Comparison of ENCODE assay signal across 8 cellular contexts in the genomic region with DNA sequence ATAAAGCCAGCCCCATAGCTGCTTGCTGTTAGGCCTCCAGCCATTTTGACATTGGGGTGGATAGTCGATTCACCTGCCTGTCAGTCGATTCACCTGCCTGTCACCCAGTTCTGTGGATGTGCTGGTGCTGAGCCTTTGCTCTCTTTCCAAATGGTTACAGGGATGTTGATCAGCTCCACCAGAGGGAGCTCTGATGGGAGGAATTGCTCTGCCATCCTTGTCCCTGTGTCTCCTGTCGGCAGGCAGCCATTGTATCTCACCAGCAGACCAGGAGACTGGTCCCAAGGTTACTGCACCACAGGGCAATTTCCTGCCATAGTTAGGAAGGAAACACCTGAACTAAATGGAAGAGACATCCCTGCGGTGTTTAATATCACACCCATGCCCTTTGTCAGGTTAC. TPM values are rescaled to one million over a fixed set of nuclear protein-coding genes. Genes with fewer than 3 reads are reported as not detected.
DNase-seq lines count a peak whose midpoint lies in the region; ATAC-seq, FAIRE-seq and TF ChIP-seq lines count a peak whose summit lies in the region.

No MANE protein-coding gene starts in this region.

- peak overlapping the region; percentile 23; the same call in 1 of the 2 replicates for H3K4me2 ChIP-seq in GM12878 (ENCODE audit: control insufficient read depth, insufficient read depth)

- in situ Hi-C loops in GM12878 (cut with MboI) = loop anchor here (5.0 kb wide), 1 partner anchor 34 kb away; a partner anchor contains a TSS

- H3K27ac ChIP-seq in cardiac muscle cell (no peak overlapping the region), right atrium auricular region (no peak overlapping the region), GM12878 (ENCODE audit: control insufficient read depth, insufficient read depth) (0 out of 2 replicates have a peak overlapping the region, but pooled peaks have one; percentile 56), left lung (no peak overlapping the region)

- peak; percentile 50 to 52 for DNase-seq in cardiac muscle cell (ENCODE audit: low read depth in 1 of 2, low spot score in 1 of 2)
- no peak for DNase-seq in right atrium auricular region (ENCODE audit: low spot score)
- DNase-seq in NCI-H1105 (lab: John Stamatoyannopoulos, UW) = peak; percentile 24
- no peak for DNase-seq in GM12878 (ENCODE audit: low read depth, low spot score)
- no peak for DNase-seq in left lung
- no peak for DNase-seq in T-helper 2 cell
- DNase-seq in omental fat pad (ENCODE audit: low spot score) = no peak

- peak overlapping the region; percentile 25; the same call in 1 of the 2 replicates for H3K9ac ChIP-seq in GM12878 (ENCODE audit: control insufficient read depth, insufficient read depth, low read length)

- no peak for TF ChIP-seq EP300 in GM12878 (IDR thresholded peaks at IDR 0.05; ENCODE audit: borderline replicate concordance in 1 of 2, control insufficient read depth in 1 of 2, low read depth in 2 of 2, low read length in 2 of 2)

- H3K36me3 ChIP-seq in cardiac muscle cell (no peaks in the 10 kb centered on the region), right atrium auricular region (peaks cover 7% of the 10 kb centered on the region), GM12878 (ENCODE audit: control insufficient read depth in 2 of 2, insufficient read depth in 2 of 2, low read length in 1 of 2) (peaks cover 12 to 23% of the 10 kb centered on the region in 2 experiments; a peak in 3 of 4 replicates), left lung (peaks cover 0 to 26% of the 10 kb centered on the region in 2 donors)

- TF ChIP-seq POLR2A in GM12878 (IDR thresholded peaks at IDR 0.05; ENCODE audit: low read depth, low read length) = no peak

- H2AFZ ChIP-seq in GM12878 (ENCODE audit: control insufficient read depth, low read depth, low read length) = no peak overlapping the region

- peak; percentile 68 for TF ChIP-seq CTCF in cardiac muscle cell (IDR thresholded peaks at IDR 0.05; ENCODE audit: low read depth, low read length)
- TF ChIP-seq CTCF in right atrium auricular region (IDR thresholded peaks at IDR 0.05) = peak in 1 of 2 donors; percentile 61
- TF ChIP-seq CTCF in GM12878 (IDR thresholded peaks at IDR 0.05 in 2 of 3, conservative IDR thresholded peaks at IDR 0.05 in 1 of 3; ENCODE audit: control insufficient read depth in 2 of 3, extremely low read depth in 1 of 3, insufficient read depth in 1 of 3, low read depth in 3 of 3, low read length in 3 of 3) = peak; percentile 51 to 68 (median 57)
- peak; percentile 31 to 57 for TF ChIP-seq CTCF in left lung (IDR thresholded peaks at IDR 0.05)
- no peak for TF ChIP-seq CTCF in omental fat pad (IDR thresholded peaks at IDR 0.05)

- RAD21 ChIA-PET in GM12878 (lab: Charles Lee; ENCODE audit: unreplicated experiment) = interaction anchor here (0.9 to 10.8 kb wide), 7 partner anchors 9 to 48 kb away, joined by 3 to 183 read pairs (median 3); a partner anchor contains a TSS

- H3K27me3 ChIP-seq in cardiac muscle cell (no peaks in the 10 kb centered on the region), right atrium auricular region (no peaks in the 10 kb centered on the region), GM12878 (replicated peaks in 1 of 2; ENCODE audit: control insufficient read depth in 2 of 2, insufficient read depth in 2 of 2, low read length in 1 of 2) (no peaks in the 10 kb centered on the region), left lung (no peaks in the 10 kb centered on the region)

- intact Hi-C loops in GM12878 (cut with micrococcal nuclease; ENCODE audit: unreplicated experiment) = loop anchor here (2.0 to 5.0 kb wide), 2 partner anchors 62 to 351 kb away; no protein-coding TSS in a partner anchor
- intact Hi-C loops in left lung (cut with DNase I) = loop anchor here in 1 of 2 donors (5.0 to 10.0 kb wide), 2 partner anchors 34 to 78 kb away; a partner anchor contains a TSS

- POLR2A ChIA-PET in GM12878 (lab: Charles Lee) = interaction anchor here (1.7 to 3.7 kb wide), 2 partner anchors 32 to 35 kb away, joined by 7 to 18 read pairs; a partner anchor contains a TSS

- ATAC-seq in GM12878 = no peak
- peak; percentile 42 for ATAC-seq in left lung
- no peak for ATAC-seq in GM18867 (IDR thresholded peaks at IDR 0.05; ENCODE audit: unreplicated experiment)
- no peak for ATAC-seq in omental fat pad (ENCODE audit: low FRiP score)

- H3K9me3 ChIP-seq in cardiac muscle cell (ENCODE audit: low read depth) = no peaks in the 10 kb centered on the region
- no peaks in the 10 kb centered on the region for H3K9me3 ChIP-seq in right atrium auricular region
- no peaks in the 10 kb centered on the region for H3K9me3 ChIP-seq in GM12878 (replicated peaks; ENCODE audit: control insufficient read depth, insufficient read depth, low read length)
- no peaks in the 10 kb centered on the region for H3K9me3 ChIP-seq in left lung

- 57% methylated on average over 4 of the region's 4 CpGs for WGBS in GM12878 (ENCODE audit: insufficient coverage, insufficient replicate concordance, low lambda C conversion rate, missing lambda C conversion rate)

- CTCF ChIA-PET in GM12878 (lab: Yijun Ruan, JAX) = interaction anchor here (0.8 to 33.5 kb wide), 20 partner anchors 8 to 225 kb away, joined by 3 to 1180 read pairs (median 5); a partner anchor contains a TSS

- H3K4me3 ChIP-seq in cardiac muscle cell (no peak overlapping the region), right atrium auricular region (no peak overlapping the region), GM12878 (no peak overlapping the region), left lung (no peak overlapping the region)

- SMC1A ChIA-PET in GM12878 (lab: Charles Lee; ENCODE audit: uncharacterized antibody, unreplicated experiment) = interaction anchor here (1.1 to 3.1 kb wide), 10 partner anchors 8 to 223 kb away, joined by 3 to 30 read pairs (median 8); a partner anchor contains a TSS

- TF ChIP-seq RAD21 in GM12878 (IDR thresholded peaks at IDR 0.05; ENCODE audit: insufficient read depth, low read depth, low read length) = no peak; the same call in 1 of the 2 replicates

- peaks cover 32% of the 10 kb centered on the region for H3K79me2 ChIP-seq in GM12878 (ENCODE audit: control insufficient read depth, insufficient read depth, low read length)

- H3K4me1 ChIP-seq in cardiac muscle cell (ENCODE audit: low read depth) = no peaks in the 10 kb centered on the region
- no peaks in the 10 kb centered on the region for H3K4me1 ChIP-seq in right atrium auricular region
- H3K4me1 ChIP-seq in GM12878 (ENCODE audit: control insufficient read depth, insufficient read depth, low read length) = peaks cover 38% of the 10 kb centered on the region
- peaks cover 8 to 50% of the 10 kb centered on the region in 2 donors for H3K4me1 ChIP-seq in left lung

- no TSS peak for BruUV-seq in GM12878 (replicated peaks; lab: Mats Ljungman, UMichigan)

- no peak for FAIRE-seq in GM12878 (lab: Jason Lieb, UNC)

- H4K20me1 ChIP-seq in GM12878 (ENCODE audit: control insufficient read depth, insufficient read depth) = no peaks in the 10 kb centered on the region

TF ChIP-seq in GM12878, 131 proteins besides CTCF, POLR2A, EP300 and RAD21 (continues in another document):
- TF ChIP-seq IRF4 (IDR thresholded peaks at IDR 0.05; ENCODE audit: low read depth, low read length) (no peak), SMARCA5 (IDR thresholded peaks at IDR 0.05) (0 out of 2 replicates have a peak, but pooled peaks have one; percentile 48), YY1 (IDR thresholded peaks at IDR 0.05; ENCODE audit: low read depth, low read length) (peak; percentile 80), LARP7 (IDR thresholded peaks at IDR 0.05) (no peak)

RNA-seq across cellular contexts. Expression of a gene that starts 6.1 kb away (rescaled TPM):
- total RNA-seq in cardiac muscle cell (not detected in 2 replicates), right atrium auricular region (10 to 100 TPM in 1 of 2 donors, 1 to 10 TPM in 1; 5.2 to 10.0 TPM), GM12878 (2014; rRNA removed) (14.6 and 15.4 TPM in 2 replicates), GM12878 (2014; rRNA removed; fragmentation: Illumina TruSeq; extraction: Trizol) (13.5 and 14.4 TPM in 2 replicates), GM12878 (2021) (10.7 and 12.3 TPM in 2 replicates), left lung (10 to 100 TPM; 23.5 to 68.7 TPM), omental fat pad (10 to 100 TPM; 41.7 to 51.1 (median 47.5) TPM)
- polyA plus RNA-seq in cardiac muscle cell (not detected in 2 replicates), GM12878 (2011; rRNA removed) (0.03 TPM in 1 of 2 replicates, not detected in the other), GM12878 (2014; fragmentation: Illumina TruSeq; extraction: Trizol) (14.2 and 15.6 TPM in 2 replicates), GM12878 (2014; fragmentation: Nextera tagmentation; extraction: Ambion mirVana) (1 to 10 TPM; 2.0 to 2.1 TPM), GM12878 (2014; rRNA removed) (10.4 and 11.7 TPM in 2 replicates), GM12878 (2016; fragmentation: Nextera tagmentation; extraction: Ambion mirVana) (1 to 10 TPM; 1.3 to 2.5 TPM)
- total RNA-seq in GM12878 (2013; cell fraction: nucleolus; rRNA removed) = 64.0 and 69.8 TPM in 2 replicates
- 8.5 TPM for polyA plus RNA-seq in GM12878 (2011; ENCODE audit: low read depth)
- 0.02 and 0.03 TPM in 2 replicates for polyA plus RNA-seq in GM12878 (2011; cell fraction: cytosol; rRNA removed)
- polyA plus RNA-seq in GM12878 (2011; cell fraction: nucleus; rRNA removed) = 0.03 TPM in 2 replicates
- 9.1 and 9.7 TPM in 2 replicates for polyA plus RNA-seq in GM12878 (2012)
- 0.05 TPM in 1 of 2 replicates, not detected in the other for polyA minus RNA-seq in GM12878 (2011; rRNA and poly(A)+ RNA removed)
- not detected in 2 replicates for polyA minus RNA-seq in GM12878 (2011; cell fraction: cytosol; rRNA and poly(A)+ RNA removed)
- under 0.01 TPM in 1 of 2 replicates, not detected in the other for polyA minus RNA-seq in GM12878 (2011; cell fraction: nucleus; rRNA and poly(A)+ RNA removed)

RNA-seq across cellular contexts. Expression of a gene that starts 34.7 kb away (rescaled TPM):
- total RNA-seq in cardiac muscle cell = 2.7 and 3.1 TPM in 2 replicates
- polyA plus RNA-seq in cardiac muscle cell = 1.1 and 1.8 TPM in 2 replicates
- total RNA-seq in right atrium auricular region = 1 to 10 TPM; 1.0 to 2.1 TPM
- 258 and 287 TPM in 2 replicates for total RNA-seq in GM12878 (2013; cell fraction: nucleolus; rRNA removed)
- 11.9 and 14.2 TPM in 2 replicates for total RNA-seq in GM12878 (2014; rRNA removed)
- total RNA-seq in GM12878 (2014; rRNA removed; fragmentation: Illumina TruSeq; extraction: Trizol) = 8.7 and 10.3 TPM in 2 replicates
- 25.8 and 27.9 TPM in 2 replicates for total RNA-seq in GM12878 (2021)
- polyA plus RNA-seq in GM12878 (2011; ENCODE audit: low read depth) = 18.7 TPM
- polyA plus RNA-seq in GM12878 (2011; rRNA removed) = 10.6 and 17.4 TPM in 2 replicates
- polyA plus RNA-seq in GM12878 (2011; cell fraction: cytosol; rRNA removed) = 20.6 and 27.1 TPM in 2 replicates
- 137 and 150 TPM in 2 replicates for polyA plus RNA-seq in GM12878 (2011; cell fraction: nucleus; rRNA removed)
- 20.5 and 31.1 TPM in 2 replicates for polyA plus RNA-seq in GM12878 (2012)
- polyA plus RNA-seq in GM12878 (2014; fragmentation: Illumina TruSeq; extraction: Trizol) = 19.4 TPM in 2 replicates
- polyA plus RNA-seq in GM12878 (2014; fragmentation: Nextera tagmentation; extraction: Ambion mirVana) = 1 to 10 TPM; 5.9 to 6.9 TPM
- 10.6 and 11.2 TPM in 2 replicates for polyA plus RNA-seq in GM12878 (2014; rRNA removed)
- 1 to 10 TPM; 3.8 to 6.3 TPM for polyA plus RNA-seq in GM12878 (2016; fragmentation: Nextera tagmentation; extraction: Ambion mirVana)
- polyA minus RNA-seq in GM12878 (2011; rRNA and poly(A)+ RNA removed) = 29.2 and 46.7 TPM in 2 replicates
- 16.0 and 19.2 TPM in 2 replicates for polyA minus RNA-seq in GM12878 (2011; cell fraction: cytosol; rRNA and poly(A)+ RNA removed)
- 75.1 and 91.1 TPM in 2 replicates for polyA minus RNA-seq in GM12878 (2011; cell fraction: nucleus; rRNA and poly(A)+ RNA removed)
- 10 to 100 TPM; 33.2 to 43.4 TPM for total RNA-seq in left lung
- 10 to 100 TPM; 12.0 to 75.6 (median 24.2) TPM for total RNA-seq in omental fat pad

Comparison
In these comparisons a context has a peak if more than half of its experiments do, and no peak if none do; other contexts are left out.
1. DNase-seq: peak in cardiac muscle cell (2 of 2) and NCI-H1105 (single experiment); none in right atrium auricular region (single experiment), GM12878 (single experiment), left lung (0 of 2), T-helper 2 cell (0 of 5) and omental fat pad (single experiment).
2. CTCF ChIP-seq: peak in cardiac muscle cell (single experiment), GM12878 (3 of 3) and left lung (2 of 2); none in omental fat pad (0 of 3).